Comparison of ENCODE assay signal across 8 cellular contexts in the genomic region with DNA sequence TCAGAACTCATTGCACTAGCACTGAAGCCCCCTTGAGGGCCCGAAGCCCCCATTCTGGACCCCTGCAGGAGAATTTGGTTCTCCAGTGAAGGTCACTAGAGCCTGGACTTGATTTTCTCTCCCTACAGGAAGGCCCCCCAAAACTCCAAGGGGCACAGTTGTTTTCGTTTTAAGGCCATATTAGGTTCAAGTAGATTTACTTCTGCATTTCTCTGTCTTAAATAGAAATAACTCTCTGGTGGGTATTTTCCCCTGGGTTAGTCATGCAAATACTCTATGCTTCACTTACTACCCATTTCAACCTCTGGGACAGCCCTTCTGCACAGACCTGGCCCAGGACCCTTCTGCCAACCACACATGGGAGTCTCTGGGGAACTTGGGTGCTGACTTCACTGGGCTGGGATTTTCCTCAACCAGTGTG. TPM values are rescaled to one million over a fixed set of nuclear protein-coding genes. Genes with fewer than 3 reads are reported as not detected.
DNase-seq lines count a peak whose midpoint lies in the region; ATAC-seq and TF ChIP-seq lines count a peak whose summit lies in the region.

No MANE protein-coding gene starts in this region.

- no peak overlapping the region for H3K4me3 ChIP-seq in suprapubic skin

- H3K36me3 Mint-ChIP-seq in activated CD4-positive, alpha-beta T cell treated with anti-CD3 and anti-CD28 coated beads for 36 hours (ENCODE audit: low read depth): no peaks in the 10 kb centered on the region
- peaks cover 5% of the 10 kb centered on the region for H3K36me3 Mint-ChIP-seq in HFFc6 (ENCODE audit: low read depth)

- no peaks in the 10 kb centered on the region for H3K9me3 ChIP-seq in suprapubic skin

- no peak for TF ChIP-seq POLR2A in suprapubic skin (IDR thresholded peaks at IDR 0.05)

- intact Hi-C loops in activated CD4-positive, alpha-beta T cell treated with anti-CD3 and anti-CD28 coated beads for 36 hours (cut with DNase I, micrococcal nuclease): loop anchor here (2.0 kb wide), 2 partner anchors 42 to 692 kb away; a partner anchor contains a TSS
- intact Hi-C loops in posterior cingulate gyrus (cut with DNase I): no loop called here

- no peak for TF ChIP-seq CTCF in HFFc6 (IDR thresholded peaks at IDR 0.05)
- no peak for TF ChIP-seq CTCF in suprapubic skin (IDR thresholded peaks at IDR 0.05)

- no peaks in the 10 kb centered on the region for H3K36me3 ChIP-seq in suprapubic skin

- DNase-seq in activated CD4-positive, alpha-beta T cell treated with anti-CD3 and anti-CD28 coated beads for 36 hours: peak; percentile 39
- no peak for DNase-seq in activated CD4-positive, alpha-beta T cell treated with anti-CD3 and anti-CD28 coated beads, Interleukin-2, amount 50 U/mL, for 4 hours
- DNase-seq in HFFc6 (no peak), MV-4-11 (lab: John Stamatoyannopoulos, UW) (peak; percentile 65), fibroblast of peridontal ligament (ENCODE audit: extremely low read depth) (peak; percentile 23), suprapubic skin (ENCODE audit: low spot score in 2 of 2) (peak in 1 of 2 donors; percentile 37), posterior cingulate gyrus (no peak), foreskin melanocyte (no peak)

- no peak for ATAC-seq in activated CD4-positive, alpha-beta T cell treated with anti-CD3 and anti-CD28 coated beads for 36 hours

- no peak overlapping the region for H3K27ac Mint-ChIP-seq in activated CD4-positive, alpha-beta T cell treated with anti-CD3 and anti-CD28 coated beads for 36 hours
- H3K27ac Mint-ChIP-seq in HFFc6: peak overlapping the region; percentile 100

- no peaks in the 10 kb centered on the region for H3K9me3 Mint-ChIP-seq in activated CD4-positive, alpha-beta T cell treated with anti-CD3 and anti-CD28 coated beads for 36 hours (ENCODE audit: low read depth)
- H3K9me3 Mint-ChIP-seq in HFFc6: no peaks in the 10 kb centered on the region

- peak overlapping the region; percentile 76 for H3K4me3 Mint-ChIP-seq in activated CD4-positive, alpha-beta T cell treated with anti-CD3 and anti-CD28 coated beads for 36 hours
- H3K4me3 Mint-ChIP-seq in HFFc6: peak overlapping the region; percentile 89

- POLR2A ChIA-PET in activated CD4-positive, alpha-beta T cell treated with anti-CD3 and anti-CD28 coated beads for 36 hours (lab: Charles Lee): interaction anchor here (0.6 kb wide), 1 partner anchor 269 kb away, joined by 7 read pairs; no protein-coding TSS in a partner anchor

- peaks cover 46% of the 10 kb centered on the region for H3K4me1 Mint-ChIP-seq in activated CD4-positive, alpha-beta T cell treated with anti-CD3 and anti-CD28 coated beads for 36 hours
- peaks cover 76% of the 10 kb centered on the region for H3K4me1 Mint-ChIP-seq in HFFc6 (ENCODE audit: low read depth)

- TF ChIP-seq EP300 in suprapubic skin (IDR thresholded peaks at IDR 0.05): no peak

- H3K27ac ChIP-seq in suprapubic skin: peak overlapping the region; percentile 95

- CTCF ChIA-PET in activated CD4-positive, alpha-beta T cell treated with anti-CD3 and anti-CD28 coated beads for 36 hours (lab: Charles Lee): no interaction called here

- WGBS in suprapubic skin: 86% methylated on average over 2 of the region's 2 CpGs

- no peaks in the 10 kb centered on the region for H3K27me3 ChIP-seq in suprapubic skin

- H3K27me3 Mint-ChIP-seq in activated CD4-positive, alpha-beta T cell treated with anti-CD3 and anti-CD28 coated beads for 36 hours: no peaks in the 10 kb centered on the region
- peaks cover 2% of the 10 kb centered on the region; the same call in 1 of the 2 replicates for H3K27me3 Mint-ChIP-seq in HFFc6 (ENCODE audit: insufficient read depth)

- peaks cover 28% of the 10 kb centered on the region for H3K4me1 ChIP-seq in suprapubic skin

RNA-seq across cellular contexts. Expression of a gene that starts 41.6 kb away (rescaled TPM):
- 10 to 100 TPM; 44.8 to 46.5 TPM for total RNA-seq in activated CD4-positive, alpha-beta T cell treated with anti-CD3 and anti-CD28 coated beads for 36 hours
- 10 to 100 TPM; 28.3 to 45.6 (median 39.4) TPM for total RNA-seq in HFFc6 (2021; fragmentation: NEBNext Ultra II Directional; extraction: Animal tissue kit (Norgen Biotek cat#: 25700))
- 100 to 1,000 TPM in 3 of 4 donors, 10 to 100 TPM in 1; 82.0 to 296 (median 183) TPM for total RNA-seq in suprapubic skin

RNA-seq across cellular contexts. Expression of a gene that starts 48.8 kb away (rescaled TPM):
- 1 to 10 TPM; 7.5 to 9.7 TPM for total RNA-seq in activated CD4-positive, alpha-beta T cell treated with anti-CD3 and anti-CD28 coated beads for 36 hours
- total RNA-seq in HFFc6 (2021; fragmentation: NEBNext Ultra II Directional; extraction: Animal tissue kit (Norgen Biotek cat#: 25700)): 10 to 100 TPM; 32.0 to 44.6 (median 37.0) TPM
- 10 to 100 TPM; 27.6 to 64.9 (median 35.8) TPM for total RNA-seq in suprapubic skin

Comparison
In these comparisons a context has a peak if more than half of its experiments do, and no peak if none do; other contexts are left out.
1. DNase-seq: peak in activated CD4-positive, alpha-beta T cell treated with anti-CD3 and anti-CD28 coated beads for 36 hours (single experiment), MV-4-11 (single experiment) and fibroblast of peridontal ligament (single experiment); none in activated CD4-positive, alpha-beta T cell treated with anti-CD3 and anti-CD28 coated beads, Interleukin-2, amount 50 U/mL, for 4 hours (0 of 2), HFFc6 (single experiment), posterior cingulate gyrus (0 of 10) and foreskin melanocyte (single experiment).